In genomic region chr7:44636926-44637325, GRCh38 we compare ENCODE assay signal across 12 cellular contexts. TPM values are rescaled to one million over a fixed set of nuclear protein-coding genes. Genes with fewer than 3 reads are reported as not detected.
DNase-seq lines count a peak whose midpoint lies in the region; ATAC-seq, FAIRE-seq and TF ChIP-seq lines count a peak whose summit lies in the region.
"Had no signal": no experiment of that assay in that cellular context is flagged by ENCODE, and none has a peak within 500 bp of the region (broad histone marks: within the 10 kb centered on the region; RNA-seq: fewer than 3 reads in every experiment).

No MANE protein-coding gene starts in this region.

- CTCF ChIA-PET in activated CD8-positive, alpha-beta T cell treated with anti-CD3 and anti-CD28 coated beads for 36 hours (lab: Charles Lee), result interaction anchor here (0.7 to 1.3 kb wide), 3 partner anchors 8 to 55 kb away, joined by 3 to 5 read pairs (median 4); partner anchors contain the start of gene TMED4
- CTCF ChIA-PET in HepG2 (lab: Yijun Ruan, JAX; ENCODE audit: low intra/inter-chr PET ratio, low total read pairs), result no interaction called here

- TF ChIP-seq EP300 in suprapubic skin (IDR thresholded peaks at IDR 0.05) (no peak), HepG2 (IDR thresholded peaks at IDR 0.05; ENCODE audit: low read depth in 2 of 2, low read length in 2 of 2) (no peak), HepG2 (CRISPR knock-in tag; IDR thresholded peaks at IDR 0.05; ENCODE audit: borderline replicate concordance) (no peak)

- in situ Hi-C loops in HepG2 (cut with HindIII; ENCODE audit: extremely low pct_ligation_motif_present, low pct_unique_long_range_greater_than_20kb), result no loop called here

- no peaks in the 10 kb centered on the region for H3K27me3 ChIP-seq in heart left ventricle
- H3K27me3 ChIP-seq in suprapubic skin, result no peaks in the 10 kb centered on the region
- no peaks in the 10 kb centered on the region for H3K27me3 ChIP-seq in HepG2 (ENCODE audit: control insufficient read depth in 1 of 2, insufficient read depth in 2 of 2, low read length in 2 of 2)

- TF ChIP-seq POLR2A in heart left ventricle (IDR thresholded peaks at IDR 0.05) (no peak), suprapubic skin (IDR thresholded peaks at IDR 0.05) (no peak), HepG2 (IDR thresholded peaks at IDR 0.05; ENCODE audit: insufficient read depth in 1 of 2, low read depth in 2 of 2, low read length in 2 of 2) (no peak)

- no peak overlapping the region for H3K4me3 ChIP-seq in heart left ventricle
- H3K4me3 ChIP-seq in suprapubic skin, result no peak overlapping the region
- H3K4me3 ChIP-seq in HepG2 (replicated peaks in 1 of 3; ENCODE audit: insufficient read depth in 1 of 3, low read depth in 2 of 3, low read length in 3 of 3), result no peak overlapping the region

- H3K4me1 ChIP-seq in heart left ventricle, result peaks cover 9 to 100% (median 87%) of the 10 kb centered on the region in 12 donors
- H3K4me1 ChIP-seq in suprapubic skin, result peaks cover 86% of the 10 kb centered on the region
- H3K4me1 ChIP-seq in HepG2 (ENCODE audit: insufficient read depth, low read length), result peaks cover 45% of the 10 kb centered on the region

- no peak overlapping the region for H3K4me3 Mint-ChIP-seq in activated CD8-positive, alpha-beta T cell treated with anti-CD3 and anti-CD28 coated beads for 36 hours
- peak overlapping the region in 4 of 5 donors; percentile 4 to 62 (median 39) for H3K4me3 Mint-ChIP-seq in immature natural killer cell

- H3K9me3 ChIP-seq in heart left ventricle (no peaks in the 10 kb centered on the region), suprapubic skin (no peaks in the 10 kb centered on the region), HepG2 (ENCODE audit: low read length) (no peaks in the 10 kb centered on the region)

- no peak overlapping the region for H3K4me2 ChIP-seq in HepG2 (ENCODE audit: low read depth, low read length)

- H3K4me1 Mint-ChIP-seq in activated CD8-positive, alpha-beta T cell treated with anti-CD3 and anti-CD28 coated beads for 36 hours (ENCODE audit: low read depth), result peaks cover 84% of the 10 kb centered on the region
- H3K4me1 Mint-ChIP-seq in immature natural killer cell, result peaks cover 87 to 93% of the 10 kb centered on the region in 2 donors

- no peaks in the 10 kb centered on the region for H3K9me3 Mint-ChIP-seq in activated CD8-positive, alpha-beta T cell treated with anti-CD3 and anti-CD28 coated beads for 36 hours
- no peaks in the 10 kb centered on the region for H3K9me3 Mint-ChIP-seq in immature natural killer cell

- peaks cover 21% of the 10 kb centered on the region for H3K36me3 Mint-ChIP-seq in activated CD8-positive, alpha-beta T cell treated with anti-CD3 and anti-CD28 coated beads for 36 hours (ENCODE audit: low read depth)
- peaks cover under 1 to 7% (median under 1%) of the 10 kb centered on the region in 3 donors for H3K36me3 Mint-ChIP-seq in immature natural killer cell

- no peak for DNase-seq in heart left ventricle
- no peak for DNase-seq in left ventricle myocardium superior
- no peak for DNase-seq in activated CD8-positive, alpha-beta T cell treated with anti-CD3 and anti-CD28 coated beads for 36 hours
- no peak for DNase-seq in immature natural killer cell
- DNase-seq in suprapubic skin (ENCODE audit: low spot score in 2 of 2), result peak in 1 of 2 donors; percentile 55
- no peak for DNase-seq in HepG2 (ENCODE audit: low spot score)
- no peak for DNase-seq in GM03348 (ENCODE audit: low spot score)
- DNase-seq: aorta; SHP77; stimulated activated CD4-positive, alpha-beta T cell treated with anti-CD3 and anti-CD28 coated beads, Interleukin-2, amount 100 ng/mL, for 24 hours had no signal

- no peak overlapping the region for H2AFZ ChIP-seq in HepG2 (ENCODE audit: low read length)

- no TSS peak for BruUV-seq in HepG2 (replicated peaks; lab: Mats Ljungman, UMichigan)

- H3K79me2 ChIP-seq in HepG2 (ENCODE audit: insufficient read depth, low read length), result no peaks in the 10 kb centered on the region

- H3K36me3 ChIP-seq in heart left ventricle (peaks cover 0 to 4% (median 0%) of the 10 kb centered on the region in 9 donors), suprapubic skin (no peaks in the 10 kb centered on the region), HepG2 (replicated peaks in 1 of 2; ENCODE audit: control insufficient read depth in 1 of 2, insufficient read depth in 2 of 2, low read length in 2 of 2) (no peaks in the 10 kb centered on the region)

- H4K20me1 ChIP-seq in HepG2 (ENCODE audit: insufficient read depth, low read length), result peaks cover 14% of the 10 kb centered on the region

- intact Hi-C loops in heart left ventricle (cut with DNase I), result no loop called here
- intact Hi-C loops in left ventricle myocardium superior (cut with micrococcal nuclease), result no loop called here
- intact Hi-C loops in activated CD8-positive, alpha-beta T cell treated with anti-CD3 and anti-CD28 coated beads for 36 hours (cut with micrococcal nuclease), result loop anchor here (5.0 kb wide), 2 partner anchors 100 to 150 kb away; no protein-coding TSS in a partner anchor
- intact Hi-C loops in HepG2 (cut with micrococcal nuclease; ENCODE audit: unreplicated experiment), result no loop called here

- no peaks in the 10 kb centered on the region for H3K27me3 Mint-ChIP-seq in activated CD8-positive, alpha-beta T cell treated with anti-CD3 and anti-CD28 coated beads for 36 hours
- H3K27me3 Mint-ChIP-seq in immature natural killer cell (ENCODE audit: low read depth in 3 of 3), result peaks cover 8 to 20% (median 19%) of the 10 kb centered on the region in 3 donors

- peak overlapping the region; percentile 100 for H3K27ac Mint-ChIP-seq in activated CD8-positive, alpha-beta T cell treated with anti-CD3 and anti-CD28 coated beads for 36 hours
- H3K27ac Mint-ChIP-seq in immature natural killer cell, result peak overlapping the region; percentile 78 to 100 (median 95)

- WGBS in heart left ventricle, 4 donors, result 93 to 97% (median 96%) methylated on average over 2 of the region's 2 CpGs
- 96% methylated on average over 2 of the region's 2 CpGs for WGBS in suprapubic skin
- 98% methylated on average over 2 of the region's 2 CpGs for WGBS in HepG2 (ENCODE audit: low lambda C conversion rate)

- no peak overlapping the region for H3K9ac ChIP-seq in HepG2 (ENCODE audit: insufficient read depth, low read depth, low read length)

- POLR2A ChIA-PET in activated CD8-positive, alpha-beta T cell treated with anti-CD3 and anti-CD28 coated beads for 36 hours (lab: Charles Lee), result interaction anchor here (0.9 to 6.9 kb wide), 6 partner anchors 12 to 250 kb away, joined by 3 to 52 read pairs (median 4); partner anchors contain the start of genes OGDH and PPIA
- POLR2A ChIA-PET in HepG2 (lab: Yijun Ruan, JAX), result no interaction called here

- no peak for TF ChIP-seq RAD21 in HepG2 (CRISPR knock-in tag; IDR thresholded peaks at IDR 0.05)

- no peak for TF ChIP-seq CTCF in heart left ventricle (IDR thresholded peaks at IDR 0.05)
- TF ChIP-seq CTCF in activated CD8-positive, alpha-beta T cell treated with anti-CD3 and anti-CD28 coated beads for 36 hours (IDR thresholded peaks at IDR 0.05), result no peak
- TF ChIP-seq CTCF in suprapubic skin (IDR thresholded peaks at IDR 0.05), result no peak
- TF ChIP-seq CTCF in HepG2 (CRISPR knock-in tag; IDR thresholded peaks at IDR 0.05), result no peak

- ATAC-seq in heart left ventricle (no peak), left ventricle myocardium superior (no peak), HepG2 (no peak), GM21717 (IDR thresholded peaks at IDR 0.05; ENCODE audit: unreplicated experiment) (no peak)
- no peak for ATAC-seq in activated CD8-positive, alpha-beta T cell treated with anti-CD3 and anti-CD28 coated beads for 36 hours

- no peak for FAIRE-seq in HepG2 (lab: Jason Lieb, UNC)
- FAIRE-seq: H1 had no signal

- peak overlapping the region in 10 of 12 donors; percentile 76 to 97 (median 86) for H3K27ac ChIP-seq in heart left ventricle
- peak overlapping the region; percentile 97 for H3K27ac ChIP-seq in suprapubic skin
- H3K27ac ChIP-seq in HepG2 (ENCODE audit: extremely low read length, insufficient read depth, low read length), result no peak overlapping the region

RNA-seq across cellular contexts. Expression of gene OGDH, which starts 30.5 kb away (rescaled TPM):
- 100 to 1,000 TPM; 394 to 789 (median 635) TPM for total RNA-seq in heart left ventricle
- 100 to 1,000 TPM; 247 to 519 TPM for polyA plus RNA-seq in heart left ventricle
- 701 TPM for total RNA-seq in left ventricle myocardium superior
- total RNA-seq in activated CD8-positive, alpha-beta T cell treated with anti-CD3 and anti-CD28 coated beads for 36 hours, result 10 to 100 TPM; 78.6 to 85.6 TPM
- polyA plus RNA-seq in immature natural killer cell, result 10 to 100 TPM; 24.3 to 44.4 (median 32.8) TPM
- 100 to 1,000 TPM in 3 of 4 donors, 10 to 100 TPM in 1; 98.6 to 146 (median 127) TPM for total RNA-seq in suprapubic skin
- 25.4 and 28.1 TPM in 2 replicates for total RNA-seq in HepG2 (2016; rRNA removed; fragmentation: Illumina TruSeq; extraction: Trizol)
- total RNA-seq in HepG2 (2016; cell fraction: cytosol; rRNA removed; fragmentation: Illumina TruSeq; extraction: Trizol; ENCODE audit: low read depth), result 6.3 and 7.6 TPM in 2 replicates
- total RNA-seq in HepG2 (2016; cell fraction: insoluble cytoplasmic fraction; rRNA removed; fragmentation: Illumina TruSeq; extraction: Trizol), result 21.2 and 24.9 TPM in 2 replicates
- total RNA-seq in HepG2 (2016; cell fraction: membrane; rRNA removed; fragmentation: Illumina TruSeq; extraction: Trizol), result 6.7 and 7.3 TPM in 2 replicates
- 19.2 and 20.7 TPM in 2 replicates for total RNA-seq in HepG2 (2016; cell fraction: nucleus; rRNA removed; fragmentation: Illumina TruSeq; extraction: Trizol)
- 17.4 and 19.9 TPM in 2 replicates for polyA plus RNA-seq in HepG2 (2011; rRNA removed)
- 19.4 and 21.4 TPM in 2 replicates for polyA plus RNA-seq in HepG2 (2011; cell fraction: cytosol; rRNA removed)
- polyA plus RNA-seq in HepG2 (2011; cell fraction: nucleus; rRNA removed), result 31.0 and 32.6 TPM in 2 replicates
- 17.8 and 24.0 TPM in 2 replicates for polyA plus RNA-seq in HepG2 (2012)
- polyA plus RNA-seq in HepG2 (2016; cell fraction: cytosol; fragmentation: Illumina TruSeq; extraction: Trizol; ENCODE audit: low read depth), result 1.4 and 1.7 TPM in 2 replicates
- 16.1 and 22.3 TPM in 2 replicates for polyA plus RNA-seq in HepG2 (2016; cell fraction: insoluble cytoplasmic fraction; fragmentation: Illumina TruSeq; extraction: Trizol; ENCODE audit: low read depth)
- 2.9 and 3.9 TPM in 2 replicates for polyA plus RNA-seq in HepG2 (2016; cell fraction: membrane; fragmentation: Illumina TruSeq; extraction: Trizol; ENCODE audit: low read depth)
- 18.6 and 20.7 TPM in 2 replicates for polyA plus RNA-seq in HepG2 (2016; cell fraction: nucleus; fragmentation: Illumina TruSeq; extraction: Trizol; ENCODE audit: insufficient read depth, low read depth)
- polyA minus RNA-seq in HepG2 (2011; rRNA and poly(A)+ RNA removed; ENCODE audit: low replicate concordance), result 69.1 and 136 TPM in 2 replicates
- 32.5 and 32.6 TPM in 2 replicates for polyA minus RNA-seq in HepG2 (2011; cell fraction: cytosol; rRNA and poly(A)+ RNA removed)
- polyA minus RNA-seq in HepG2 (2011; cell fraction: nucleus; rRNA and poly(A)+ RNA removed), result 23.3 and 31.3 TPM in 2 replicates

RNA-seq across cellular contexts. Expression of gene TMED4, which starts 54.9 kb away (rescaled TPM):
- total RNA-seq in heart left ventricle, result 100 to 1,000 TPM in 2 of 9 donors, 10 to 100 TPM in 7; 55.4 to 129 (median 68.9) TPM
- polyA plus RNA-seq in heart left ventricle, result 10 to 100 TPM; 48.5 to 49.5 TPM
- 56.7 TPM for total RNA-seq in left ventricle myocardium superior
- 10 to 100 TPM; 74.6 to 76.2 TPM for total RNA-seq in activated CD8-positive, alpha-beta T cell treated with anti-CD3 and anti-CD28 coated beads for 36 hours
- polyA plus RNA-seq in immature natural killer cell, result 10 to 100 TPM; 50.0 to 79.0 (median 71.6) TPM
- total RNA-seq in suprapubic skin, result 100 to 1,000 TPM in 1 of 4 donors, 10 to 100 TPM in 3; 76.8 to 101 (median 93.2) TPM
- 39.2 and 81.4 TPM in 2 replicates for total RNA-seq in HepG2 (2016; rRNA removed; fragmentation: Illumina TruSeq; extraction: Trizol)
- 13.7 and 14.2 TPM in 2 replicates for total RNA-seq in HepG2 (2016; cell fraction: cytosol; rRNA removed; fragmentation: Illumina TruSeq; extraction: Trizol; ENCODE audit: low read depth)
- total RNA-seq in HepG2 (2016; cell fraction: insoluble cytoplasmic fraction; rRNA removed; fragmentation: Illumina TruSeq; extraction: Trizol), result 42.8 and 80.9 TPM in 2 replicates
- total RNA-seq in HepG2 (2016; cell fraction: membrane; rRNA removed; fragmentation: Illumina TruSeq; extraction: Trizol), result 36.3 and 40.4 TPM in 2 replicates
- 71.9 and 87.9 TPM in 2 replicates for total RNA-seq in HepG2 (2016; cell fraction: nucleus; rRNA removed; fragmentation: Illumina TruSeq; extraction: Trizol)
- polyA plus RNA-seq in HepG2 (2011; rRNA removed), result 109 and 113 TPM in 2 replicates
- polyA plus RNA-seq in HepG2 (2011; cell fraction: cytosol; rRNA removed), result 120 and 141 TPM in 2 replicates
- polyA plus RNA-seq in HepG2 (2011; cell fraction: nucleus; rRNA removed), result 144 and 146 TPM in 2 replicates
- polyA plus RNA-seq in HepG2 (2012), result 68.1 and 72.3 TPM in 2 replicates
- 11.1 and 15.6 TPM in 2 replicates for polyA plus RNA-seq in HepG2 (2016; cell fraction: cytosol; fragmentation: Illumina TruSeq; extraction: Trizol; ENCODE audit: low read depth)
- polyA plus RNA-seq in HepG2 (2016; cell fraction: insoluble cytoplasmic fraction; fragmentation: Illumina TruSeq; extraction: Trizol; ENCODE audit: low read depth), result 38.9 and 40.8 TPM in 2 replicates
- 25.9 and 27.2 TPM in 2 replicates for polyA plus RNA-seq in HepG2 (2016; cell fraction: membrane; fragmentation: Illumina TruSeq; extraction: Trizol; ENCODE audit: low read depth)
- 141 and 156 TPM in 2 replicates for polyA plus RNA-seq in HepG2 (2016; cell fraction: nucleus; fragmentation: Illumina TruSeq; extraction: Trizol; ENCODE audit: insufficient read depth, low read depth)
- 175 and 196 TPM in 2 replicates for polyA minus RNA-seq in HepG2 (2011; rRNA and poly(A)+ RNA removed; ENCODE audit: low replicate concordance)
- 60.9 and 63.0 TPM in 2 replicates for polyA minus RNA-seq in HepG2 (2011; cell fraction: cytosol; rRNA and poly(A)+ RNA removed)
- polyA minus RNA-seq in HepG2 (2011; cell fraction: nucleus; rRNA and poly(A)+ RNA removed), result 51.1 and 68.9 TPM in 2 replicates
